In the genomic region with DNA sequence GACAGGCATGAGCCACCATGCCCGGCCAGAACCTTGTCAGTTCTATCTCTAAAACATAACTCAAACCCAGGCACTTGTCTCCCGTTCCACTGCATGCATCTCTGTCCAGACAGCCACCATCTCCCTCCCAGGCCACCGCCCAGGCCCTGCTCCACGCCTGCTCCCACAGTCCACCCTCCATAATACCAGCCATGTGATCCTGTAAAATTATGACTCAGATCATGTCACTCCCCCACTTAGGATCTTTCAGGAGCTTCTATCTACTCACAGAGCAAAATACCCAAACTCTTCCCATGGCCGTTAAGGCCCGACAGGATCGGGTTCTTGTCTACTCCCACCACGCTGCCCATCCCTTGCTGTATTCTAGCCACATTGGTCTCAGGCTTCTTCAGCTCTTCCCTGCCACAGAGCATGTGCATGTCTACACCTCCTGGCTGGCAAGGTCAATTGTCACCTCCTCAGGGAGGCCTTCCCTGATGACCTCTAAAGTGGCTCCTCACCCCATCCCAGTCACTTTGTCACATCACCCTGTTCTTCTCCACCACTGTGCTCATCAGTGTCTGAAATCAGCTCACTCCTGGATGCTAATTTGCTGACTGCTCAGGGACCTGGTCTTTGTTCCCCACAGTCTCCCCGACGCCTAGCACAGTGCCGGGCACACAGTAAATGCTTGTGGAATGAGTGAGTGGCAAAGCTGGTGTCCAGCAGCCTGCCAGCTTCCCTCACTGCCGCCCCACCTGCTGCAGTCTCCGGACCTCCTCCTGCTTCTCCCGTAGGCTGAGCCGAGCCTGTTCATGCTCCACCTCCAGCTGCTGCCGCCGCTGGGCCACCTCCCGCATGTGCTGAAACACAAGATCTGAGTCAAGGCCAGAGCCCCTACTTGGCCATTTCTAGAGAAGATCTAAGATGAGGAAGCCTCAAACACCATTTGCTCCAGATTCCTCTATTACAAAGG, we compare ENCODE assay signal across 1 cellular context.
TF ChIP-seq lines count a peak whose summit lies in the region.

No MANE protein-coding gene starts in this region.

TF ChIP-seq in HEK293, 187 proteins besides CTCF, POLR2A, EP300 and RAD21 (continued from another document):
- TF ChIP-seq ZFHX2 (tag by site-specific recombination; conservative IDR thresholded peaks at IDR 0.05) (peak; percentile 55), ZNF530 (tag by site-specific recombination; IDR thresholded peaks at IDR 0.05; ENCODE audit: low read depth) (no peak), EGR2 (tag by site-specific recombination; IDR thresholded peaks at IDR 0.05; ENCODE audit: low read depth) (peak; percentile 74)
- TF ChIP-seq, protein P1, sequence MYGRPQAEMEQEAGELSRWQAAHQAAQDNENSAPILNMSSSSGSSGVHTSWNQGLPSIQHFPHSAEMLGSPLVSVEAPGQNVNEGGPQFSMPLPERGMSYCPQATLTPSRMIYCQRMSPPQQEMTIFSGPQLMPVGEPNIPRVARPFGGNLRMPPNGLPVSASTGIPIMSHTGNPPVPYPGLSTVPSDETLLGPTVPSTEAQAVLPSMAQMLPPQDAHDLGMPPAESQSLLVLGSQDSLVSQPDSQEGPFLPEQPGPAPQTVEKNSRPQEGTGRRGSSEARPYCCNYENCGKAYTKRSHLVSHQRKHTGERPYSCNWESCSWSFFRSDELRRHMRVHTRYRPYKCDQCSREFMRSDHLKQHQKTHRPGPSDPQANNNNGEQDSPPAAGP (tag by site-specific recombination; IDR thresholded peaks at IDR 0.05): 0 out of 2 replicates have a peak, but pooled peaks have one; percentile 23
- TF ChIP-seq, protein P2, sequence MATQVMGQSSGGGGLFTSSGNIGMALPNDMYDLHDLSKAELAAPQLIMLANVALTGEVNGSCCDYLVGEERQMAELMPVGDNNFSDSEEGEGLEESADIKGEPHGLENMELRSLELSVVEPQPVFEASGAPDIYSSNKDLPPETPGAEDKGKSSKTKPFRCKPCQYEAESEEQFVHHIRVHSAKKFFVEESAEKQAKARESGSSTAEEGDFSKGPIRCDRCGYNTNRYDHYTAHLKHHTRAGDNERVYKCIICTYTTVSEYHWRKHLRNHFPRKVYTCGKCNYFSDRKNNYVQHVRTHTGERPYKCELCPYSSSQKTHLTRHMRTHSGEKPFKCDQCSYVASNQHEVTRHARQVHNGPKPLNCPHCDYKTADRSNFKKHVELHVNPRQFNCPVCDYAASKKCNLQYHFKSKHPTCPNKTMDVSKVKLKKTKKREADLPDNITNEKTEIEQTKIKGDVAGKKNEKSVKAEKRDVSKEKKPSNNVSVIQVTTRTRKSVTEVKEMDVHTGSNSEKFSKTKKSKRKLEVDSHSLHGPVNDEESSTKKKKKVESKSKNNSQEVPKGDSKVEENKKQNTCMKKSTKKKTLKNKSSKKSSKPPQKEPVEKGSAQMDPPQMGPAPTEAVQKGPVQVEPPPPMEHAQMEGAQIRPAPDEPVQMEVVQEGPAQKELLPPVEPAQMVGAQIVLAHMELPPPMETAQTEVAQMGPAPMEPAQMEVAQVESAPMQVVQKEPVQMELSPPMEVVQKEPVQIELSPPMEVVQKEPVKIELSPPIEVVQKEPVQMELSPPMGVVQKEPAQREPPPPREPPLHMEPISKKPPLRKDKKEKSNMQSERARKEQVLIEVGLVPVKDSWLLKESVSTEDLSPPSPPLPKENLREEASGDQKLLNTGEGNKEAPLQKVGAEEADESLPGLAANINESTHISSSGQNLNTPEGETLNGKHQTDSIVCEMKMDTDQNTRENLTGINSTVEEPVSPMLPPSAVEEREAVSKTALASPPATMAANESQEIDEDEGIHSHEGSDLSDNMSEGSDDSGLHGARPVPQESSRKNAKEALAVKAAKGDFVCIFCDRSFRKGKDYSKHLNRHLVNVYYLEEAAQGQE (tag by site-specific recombination; IDR thresholded peaks at IDR 0.05): no peak
TF ChIP-seq in HEK293: peak in this region for 3.
